ENCODE assay signal across 26 cellular contexts in genomic region chr10:8418631-8419030, GRCh38.
DNase-seq lines count a peak whose midpoint lies in the region; ATAC-seq and TF ChIP-seq lines count a peak whose summit lies in the region.
"Had no signal": no experiment of that assay in that cellular context is flagged by ENCODE, and none has a peak within 500 bp of the region (broad histone marks: within the 10 kb centered on the region; RNA-seq: fewer than 3 reads in every experiment).

No MANE protein-coding gene starts in this region.

- POLR2A ChIA-PET in CD4-positive, alpha-beta memory T cell (lab: Charles Lee; ENCODE audit: partially characterized antibody): interaction anchor here (0.7 kb wide), 1 partner anchor 235 kb away, joined by 3 read pairs; no protein-coding TSS in a partner anchor

- no peak for DNase-seq in CD4-positive, alpha-beta memory T cell
- DNase-seq in H4 (ENCODE audit: low spot score) (peak; percentile 22), astrocyte of the cerebellum (ENCODE audit: low read depth) (peak; percentile 5), iris pigment epithelial cell (ENCODE audit: low read depth) (peak; percentile 1), AG20443 (ENCODE audit: low spot score) (no peak), epidermal melanocyte (ENCODE audit: insufficient read length, low spot score) (no peak)
- DNase-seq: activated B cell treated with CpG ODN at 0.5 μM for 24 hours; activated CD4-positive, alpha-beta T cell treated with anti-CD3 and anti-CD28 coated beads, Interleukin-2, amount 50 U/mL, for 48 hours; activated naive CD4-positive, alpha-beta T cell treated with anti-CD3 and anti-CD28 coated beads, Interleukin-2, amount 50 U/mL, for 16 hours; amygdala; CD4-positive, CD25-positive, alpha-beta regulatory T cell; dorsolateral prefrontal cortex; foreskin keratinocyte; heart left ventricle; KG1; left cardiac atrium; NCI-H1436; NCI-H345; SHP77 treated with DMSO at 0.1 percent for 48 hours; stimulated activated naive CD4-positive, alpha-beta T cell treated with Interleukin-2 at 50 U/mL for 16 hours had no signal

- H3K36me3 Mint-ChIP-seq in CD4-positive, alpha-beta memory T cell: no peaks in the 10 kb centered on the region
- H3K36me3 Mint-ChIP-seq: CD4-positive, CD25-positive, alpha-beta regulatory T cell; memory B cell had no signal

- H3K4me1 Mint-ChIP-seq in CD4-positive, alpha-beta memory T cell: peaks cover 29 to 51% (median 39%) of the 10 kb centered on the region in 4 donors
- H3K4me1 Mint-ChIP-seq: activated B cell treated with CpG ODN at 0.5 μM for 24 hours, memory B cell had no signal

- no peak overlapping the region for H3K4me3 Mint-ChIP-seq in CD4-positive, alpha-beta memory T cell
- H3K4me3 Mint-ChIP-seq: activated B cell treated with CpG ODN at 0.5 μM for 24 hours, memory B cell had no signal

- H3K27me3 ChIP-seq in CD4-positive, alpha-beta memory T cell (ENCODE audit: insufficient read depth, low read length): no peaks in the 10 kb centered on the region
- H3K27me3 ChIP-seq: dorsolateral prefrontal cortex, foreskin keratinocyte, heart left ventricle had no signal

- intact Hi-C loops in CD4-positive, alpha-beta memory T cell (cut with micrococcal nuclease): no loop called here

- H3K27me3 Mint-ChIP-seq in CD4-positive, alpha-beta memory T cell: no peaks in the 10 kb centered on the region
- H3K27me3 Mint-ChIP-seq: activated B cell treated with CpG ODN at 0.5 μM for 24 hours, memory B cell had no signal

- peak overlapping the region; percentile 26 to 97 (median 82) for H3K27ac Mint-ChIP-seq in CD4-positive, alpha-beta memory T cell
- H3K27ac Mint-ChIP-seq: activated B cell treated with CpG ODN at 0.5 μM for 24 hours, memory B cell had no signal

- ATAC-seq in HG03460 (IDR thresholded peaks at IDR 0.05; ENCODE audit: unreplicated experiment): no peak
- ATAC-seq in HG03159 (IDR thresholded peaks at IDR 0.05; ENCODE audit: unreplicated experiment): no peak
- ATAC-seq: foreskin keratinocyte, heart left ventricle, left cardiac atrium, Panc1 had no signal

- no peaks in the 10 kb centered on the region for H3K36me3 ChIP-seq in CD4-positive, alpha-beta memory T cell (ENCODE audit: insufficient read depth, low read length)
- H3K36me3 ChIP-seq: HAP-1, heart left ventricle, prostate gland had no signal

- no peak overlapping the region for H3K4me3 ChIP-seq in CD4-positive, alpha-beta memory T cell (ENCODE audit: low read length in 2 of 2)
- no peak overlapping the region for H3K4me3 ChIP-seq in astrocyte of the cerebellum (ENCODE audit: low read depth, low read length)
- H3K4me3 ChIP-seq: dorsolateral prefrontal cortex, HAP-1, heart left ventricle, prostate gland had no signal

- TF ChIP-seq CTCF in astrocyte of the cerebellum (IDR thresholded peaks at IDR 0.05; ENCODE audit: low read depth, low read length, missing control alignments): no peak

- peaks cover 31% of the 10 kb centered on the region for H3K4me1 ChIP-seq in CD4-positive, alpha-beta memory T cell (ENCODE audit: insufficient read depth, low read length)
- H3K4me1 ChIP-seq: foreskin keratinocyte, HAP-1, heart left ventricle, prostate gland had no signal

- no peaks in the 10 kb centered on the region for H3K9me3 ChIP-seq in CD4-positive, alpha-beta memory T cell (ENCODE audit: control insufficient read depth in 1 of 2, low read length in 2 of 2)
- H3K9me3 ChIP-seq: HAP-1, prostate gland had no signal

- peaks cover 0 to 9% (median 0%) of the 10 kb centered on the region in 8 donors for H3K9me3 Mint-ChIP-seq in CD4-positive, alpha-beta memory T cell
- H3K9me3 Mint-ChIP-seq: activated B cell treated with CpG ODN at 0.5 μM for 24 hours had no signal

- no peak overlapping the region for H3K27ac ChIP-seq in CD4-positive, alpha-beta memory T cell (ENCODE audit: low read depth, low read length)
- H3K27ac ChIP-seq: dorsolateral prefrontal cortex, foreskin keratinocyte, heart left ventricle, prostate gland had no signal

- CTCF ChIA-PET in CD4-positive, alpha-beta memory T cell (lab: Charles Lee; ENCODE audit: partially characterized antibody): no interaction called here

- in situ Hi-C loops in astrocyte of the cerebellum (cut with HindIII; ENCODE audit: low sequenced_read_pairs): no loop called here

Comparison
In these comparisons a context has a peak if more than half of its experiments do, and no peak if none do; other contexts are left out.
1. DNase-seq: peak in H4 (single experiment), astrocyte of the cerebellum (single experiment) and iris pigment epithelial cell (single experiment); none in CD4-positive, alpha-beta memory T cell (0 of 5), AG20443 (single experiment) and epidermal melanocyte (single experiment).